17 cellular contexts compared by ENCODE assay signal in the genomic region with DNA sequence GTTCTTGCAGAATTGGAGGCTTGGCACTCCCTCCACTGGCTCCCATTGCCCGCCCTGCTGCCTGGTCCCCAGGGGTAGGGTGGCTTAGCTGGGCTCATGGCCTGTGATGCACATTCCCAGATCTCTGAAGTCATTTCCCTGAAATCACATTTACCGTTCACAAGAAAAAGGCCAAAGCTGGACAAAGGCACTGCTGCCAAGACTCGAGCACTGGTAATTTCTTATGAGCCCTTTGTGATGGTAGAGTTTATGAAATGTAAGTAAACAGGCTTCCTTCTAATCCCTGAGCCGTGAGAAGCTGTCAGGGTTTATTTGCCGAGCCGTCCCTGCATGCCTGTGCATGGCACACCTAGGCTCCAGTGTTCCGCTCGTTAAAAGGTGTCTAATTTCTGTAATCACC.
DNase-seq lines count a peak whose midpoint lies in the region; ATAC-seq, FAIRE-seq and TF ChIP-seq lines count a peak whose summit lies in the region.
"Had no signal": no experiment of that assay in that cellular context is flagged by ENCODE, and none has a peak within 500 bp of the region (broad histone marks: within the 10 kb centered on the region; RNA-seq: fewer than 3 reads in every experiment).

No MANE protein-coding gene starts in this region.

- TF ChIP-seq CTCF in endothelial cell of umbilical vein (IDR thresholded peaks at IDR 0.05; ENCODE audit: extremely low read depth in 1 of 2, insufficient read depth in 1 of 2, low read depth in 1 of 2, low read length in 2 of 2), result no peak
- no peak for TF ChIP-seq CTCF in thoracic aorta (IDR thresholded peaks at IDR 0.05)

- no peaks in the 10 kb centered on the region for H3K79me2 ChIP-seq in endothelial cell of umbilical vein (ENCODE audit: control insufficient read depth, insufficient read depth, low read length)
- H3K79me2 ChIP-seq in GM23248 (ENCODE audit: insufficient read depth), result no peaks in the 10 kb centered on the region

- peak; percentile 72 for ATAC-seq in thoracic aorta (ENCODE audit: insufficient number of reproducible peaks, low FRiP score, low read depth)
- ATAC-seq: CD8-positive, alpha-beta T cell had no signal

- no peak for TF ChIP-seq POLR2A in endothelial cell of umbilical vein (IDR thresholded peaks at IDR 0.05; ENCODE audit: low read depth, low read length)

- no TSS peak for BruUV-seq in endothelial cell of umbilical vein (replicated peaks; lab: Mats Ljungman, UMichigan)

- WGBS in GM23248 (ENCODE audit: low coverage in 1 of 2, low lambda C conversion rate in 2 of 2, missing lambda C conversion rate in 2 of 2), 2 experiments, result 91 to 94% methylated on average over 8 of the region's 8 CpGs

- no peak overlapping the region for H3K4me3 ChIP-seq in endothelial cell of umbilical vein (replicated peaks in 1 of 3; ENCODE audit: insufficient read depth in 1 of 3, low read depth in 1 of 3, low read length in 3 of 3)
- H3K4me3 ChIP-seq in thoracic aorta, result no peak overlapping the region
- no peak overlapping the region for H3K4me3 ChIP-seq in GM23248
- H3K4me3 ChIP-seq: HAP-1 had no signal

- H3K27me3 ChIP-seq in endothelial cell of umbilical vein (ENCODE audit: control insufficient read depth in 2 of 2, insufficient read depth in 2 of 2, low read length in 2 of 2) (no peaks in the 10 kb centered on the region), layer of hippocampus (ENCODE audit: control insufficient read depth, insufficient read depth, low read length) (no peaks in the 10 kb centered on the region), thoracic aorta (replicated peaks; ENCODE audit: insufficient read depth) (no peaks in the 10 kb centered on the region), GM23248 (replicated peaks; ENCODE audit: insufficient read depth) (no peaks in the 10 kb centered on the region)

- H3K9ac ChIP-seq in endothelial cell of umbilical vein (replicated peaks; ENCODE audit: extremely low read depth, insufficient read depth, low read length) (no peak overlapping the region), GM23248 (no peak overlapping the region)

- no peaks in the 10 kb centered on the region for H4K20me1 ChIP-seq in endothelial cell of umbilical vein (replicated peaks; ENCODE audit: control insufficient read depth, extremely low read depth, insufficient read depth, low read length)
- H4K20me1 ChIP-seq in GM23248 (ENCODE audit: insufficient read depth), result no peaks in the 10 kb centered on the region

- intact Hi-C loops in endothelial cell of umbilical vein (cut with micrococcal nuclease), result no loop called here

- dilution Hi-C loops in endothelial cell of umbilical vein (cut with MboI; ENCODE audit: extremely low pct_ligation_motif_present, low sequenced_read_pairs), result no loop called here

- H2AFZ ChIP-seq in endothelial cell of umbilical vein (ENCODE audit: low read depth, low read length) (no peak overlapping the region), GM23248 (no peak overlapping the region)

- POLR2A ChIA-PET in endothelial cell of umbilical vein (lab: Charles Lee), result no interaction called here

- DNase-seq in NCI-H2171 treated with DMSO at 0.1 percent for 48 hours (lab: John Stamatoyannopoulos, UW), result peak; percentile 5
- no peak for DNase-seq in NCI-H2171 (lab: John Stamatoyannopoulos, UW)
- DNase-seq in endothelial cell of umbilical vein (ENCODE audit: low read depth, low spot score), result no peak
- DNase-seq in thoracic aorta (ENCODE audit: low spot score), result no peak
- DNase-seq in activated T-cell treated with anti-CD3 and anti-CD28 coated beads for 4 hours, result no peak
- DNase-seq in GM23248, result no peak
- DNase-seq in NCI-H187 (lab: John Stamatoyannopoulos, UW), result no peak
- DNase-seq: Caco-2; CD8-positive, alpha-beta T cell; DND-41; GDM1 had no signal

- H3K4me2 ChIP-seq in endothelial cell of umbilical vein (ENCODE audit: insufficient read depth, low read length) (no peak overlapping the region), GM23248 (ENCODE audit: unreplicated experiment) (no peak overlapping the region)

- no peaks in the 10 kb centered on the region for H3K9me2 ChIP-seq in GM23248 (ENCODE audit: insufficient read depth)

- H3K4me1 ChIP-seq in endothelial cell of umbilical vein (ENCODE audit: control insufficient read depth, extremely low read depth, insufficient read depth, low read length), result peaks cover 19% of the 10 kb centered on the region
- peaks cover 4 to 19% of the 10 kb centered on the region in 2 donors for H3K4me1 ChIP-seq in thoracic aorta (ENCODE audit: control insufficient read depth in 1 of 2, low read depth in 2 of 2)
- H3K4me1 ChIP-seq in GM23248 (ENCODE audit: insufficient read depth), result no peaks in the 10 kb centered on the region
- H3K4me1 ChIP-seq: Caco-2, HAP-1 had no signal

- CTCF ChIA-PET in endothelial cell of umbilical vein (lab: Charles Lee), result interaction anchor here (1.2 to 2.2 kb wide), 4 partner anchors 13 to 23 kb away, joined by 3 to 10 read pairs (median 4); no protein-coding TSS in a partner anchor

- H3K27ac ChIP-seq in endothelial cell of umbilical vein (ENCODE audit: insufficient read depth, low read depth, low read length), result no peak overlapping the region
- H3K27ac ChIP-seq in layer of hippocampus (ENCODE audit: low read depth, low read length), result peak overlapping the region; percentile 3
- peak overlapping the region; percentile 36 to 63 for H3K27ac ChIP-seq in thoracic aorta
- H3K27ac ChIP-seq in GM23248, result no peak overlapping the region
- H3K27ac ChIP-seq: 22Rv1, HL-60 had no signal

- peak; percentile 12 for FAIRE-seq in endothelial cell of umbilical vein (lab: Jason Lieb, UNC)
- FAIRE-seq: GM12892, H1 had no signal

- H3K9me1 ChIP-seq in endothelial cell of umbilical vein (replicated peaks; ENCODE audit: control insufficient read depth, extremely low read depth, insufficient read depth, low read length), result no peaks in the 10 kb centered on the region

- no peaks in the 10 kb centered on the region for H3K9me3 ChIP-seq in endothelial cell of umbilical vein (replicated peaks; ENCODE audit: control insufficient read depth, insufficient read depth, low read length)
- no peaks in the 10 kb centered on the region for H3K9me3 ChIP-seq in thoracic aorta
- no peaks in the 10 kb centered on the region for H3K9me3 ChIP-seq in GM23248 (ENCODE audit: low read depth)
- H3K9me3 ChIP-seq: Caco-2, HAP-1 had no signal

- in situ Hi-C loops in GM23248 (cut with MboI), result no loop called here

- H3F3A ChIP-seq in GM23248 (ENCODE audit: insufficient read depth), result no peaks in the 10 kb centered on the region

- H3K36me3 ChIP-seq in endothelial cell of umbilical vein (ENCODE audit: control insufficient read depth in 2 of 2, extremely low read depth in 1 of 2, insufficient read depth in 2 of 2, low read length in 2 of 2), result no peaks in the 10 kb centered on the region
- H3K36me3 ChIP-seq in thoracic aorta, result no peaks in the 10 kb centered on the region
- H3K36me3 ChIP-seq in GM23248 (ENCODE audit: low read depth), result no peaks in the 10 kb centered on the region
- H3K36me3 ChIP-seq: HAP-1 had no signal

TF ChIP-seq in endothelial cell of umbilical vein, 7 proteins besides CTCF, POLR2A, EP300 and RAD21:
- TF ChIP-seq MYC (IDR thresholded peaks at IDR 0.05; ENCODE audit: low read depth, low read length) (no peak), FOS (IDR thresholded peaks at IDR 0.05; ENCODE audit: borderline replicate concordance, insufficient read depth, low read length) (no peak), JUN (IDR thresholded peaks at IDR 0.05; ENCODE audit: borderline replicate concordance, insufficient read depth, insufficient read length, low read depth) (no peak), POLR2AphosphoS5 (IDR thresholded peaks at IDR 0.05; ENCODE audit: insufficient read depth, low read depth, low read length) (no peak), GATA2 (IDR thresholded peaks at IDR 0.05; ENCODE audit: insufficient read depth, insufficient read length, low read depth, low read length) (no peak), EZH2 (IDR thresholded peaks at IDR 0.05; ENCODE audit: borderline replicate concordance, low read depth, low read length, severe bottlenecking) (no peak), MAX (IDR thresholded peaks at IDR 0.05; ENCODE audit: insufficient read depth, insufficient read length) (no peak)

Comparison
In these comparisons a context has a peak if more than half of its experiments do, and no peak if none do; other contexts are left out.
1. H3K27ac ChIP-seq: peak in layer of hippocampus (single experiment) and thoracic aorta (2 of 2); none in endothelial cell of umbilical vein (single experiment) and GM23248 (single experiment).